1 cellular context compared by ENCODE assay signal in genomic region chr19:48639483-48640375, GRCh38.
TF ChIP-seq lines count a peak whose summit lies in the region.

No MANE protein-coding gene starts in this region.

TF ChIP-seq in WTC11, 78 proteins besides CTCF, POLR2A, EP300 and RAD21 (continued from another document):
- TF ChIP-seq EMX1 (CRISPR knock-in tag; IDR thresholded peaks at IDR 0.05) = no peak
- no peak for TF ChIP-seq ZNF425 (CRISPR knock-in tag; conservative IDR thresholded peaks at IDR 0.05)
- TF ChIP-seq SOX15 (CRISPR knock-in tag; IDR thresholded peaks at IDR 0.05) = no peak
- TF ChIP-seq, protein P1, sequence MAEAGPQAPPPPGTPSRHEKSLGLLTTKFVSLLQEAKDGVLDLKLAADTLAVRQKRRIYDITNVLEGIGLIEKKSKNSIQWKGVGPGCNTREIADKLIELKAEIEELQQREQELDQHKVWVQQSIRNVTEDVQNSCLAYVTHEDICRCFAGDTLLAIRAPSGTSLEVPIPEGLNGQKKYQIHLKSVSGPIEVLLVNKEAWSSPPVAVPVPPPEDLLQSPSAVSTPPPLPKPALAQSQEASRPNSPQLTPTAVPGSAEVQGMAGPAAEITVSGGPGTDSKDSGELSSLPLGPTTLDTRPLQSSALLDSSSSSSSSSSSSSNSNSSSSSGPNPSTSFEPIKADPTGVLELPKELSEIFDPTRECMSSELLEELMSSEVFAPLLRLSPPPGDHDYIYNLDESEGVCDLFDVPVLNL (CRISPR knock-in tag; IDR thresholded peaks at IDR 0.05; ENCODE audit: borderline replicate concordance, low read depth) = no peak
- TF ChIP-seq ZNF532 (CRISPR knock-in tag; IDR thresholded peaks at IDR 0.05; ENCODE audit: borderline replicate concordance) = no peak
- TF ChIP-seq ATF1 (CRISPR knock-in tag; IDR thresholded peaks at IDR 0.05) = no peak
- TF ChIP-seq USF2 (CRISPR knock-in tag; IDR thresholded peaks at IDR 0.05) = no peak
- TF ChIP-seq, protein P2, sequence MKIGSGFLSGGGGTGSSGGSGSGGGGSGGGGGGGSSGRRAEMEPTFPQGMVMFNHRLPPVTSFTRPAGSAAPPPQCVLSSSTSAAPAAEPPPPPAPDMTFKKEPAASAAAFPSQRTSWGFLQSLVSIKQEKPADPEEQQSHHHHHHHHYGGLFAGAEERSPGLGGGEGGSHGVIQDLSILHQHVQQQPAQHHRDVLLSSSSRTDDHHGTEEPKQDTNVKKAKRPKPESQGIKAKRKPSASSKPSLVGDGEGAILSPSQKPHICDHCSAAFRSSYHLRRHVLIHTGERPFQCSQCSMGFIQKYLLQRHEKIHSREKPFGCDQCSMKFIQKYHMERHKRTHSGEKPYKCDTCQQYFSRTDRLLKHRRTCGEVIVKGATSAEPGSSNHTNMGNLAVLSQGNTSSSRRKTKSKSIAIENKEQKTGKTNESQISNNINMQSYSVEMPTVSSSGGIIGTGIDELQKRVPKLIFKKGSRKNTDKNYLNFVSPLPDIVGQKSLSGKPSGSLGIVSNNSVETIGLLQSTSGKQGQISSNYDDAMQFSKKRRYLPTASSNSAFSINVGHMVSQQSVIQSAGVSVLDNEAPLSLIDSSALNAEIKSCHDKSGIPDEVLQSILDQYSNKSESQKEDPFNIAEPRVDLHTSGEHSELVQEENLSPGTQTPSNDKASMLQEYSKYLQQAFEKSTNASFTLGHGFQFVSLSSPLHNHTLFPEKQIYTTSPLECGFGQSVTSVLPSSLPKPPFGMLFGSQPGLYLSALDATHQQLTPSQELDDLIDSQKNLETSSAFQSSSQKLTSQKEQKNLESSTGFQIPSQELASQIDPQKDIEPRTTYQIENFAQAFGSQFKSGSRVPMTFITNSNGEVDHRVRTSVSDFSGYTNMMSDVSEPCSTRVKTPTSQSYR (CRISPR knock-in tag; IDR thresholded peaks at IDR 0.05) = no peak
- no peak for TF ChIP-seq ZNF219 (CRISPR knock-in tag; IDR thresholded peaks at IDR 0.05; ENCODE audit: borderline replicate concordance)
- no peak for TF ChIP-seq HMGA2 (CRISPR knock-in tag; IDR thresholded peaks at IDR 0.05)
- TF ChIP-seq, protein P3, sequence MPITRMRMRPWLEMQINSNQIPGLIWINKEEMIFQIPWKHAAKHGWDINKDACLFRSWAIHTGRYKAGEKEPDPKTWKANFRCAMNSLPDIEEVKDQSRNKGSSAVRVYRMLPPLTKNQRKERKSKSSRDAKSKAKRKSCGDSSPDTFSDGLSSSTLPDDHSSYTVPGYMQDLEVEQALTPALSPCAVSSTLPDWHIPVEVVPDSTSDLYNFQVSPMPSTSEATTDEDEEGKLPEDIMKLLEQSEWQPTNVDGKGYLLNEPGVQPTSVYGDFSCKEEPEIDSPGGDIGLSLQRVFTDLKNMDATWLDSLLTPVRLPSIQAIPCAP (CRISPR knock-in tag; IDR thresholded peaks at IDR 0.05) = no peak
- TF ChIP-seq, protein P4, sequence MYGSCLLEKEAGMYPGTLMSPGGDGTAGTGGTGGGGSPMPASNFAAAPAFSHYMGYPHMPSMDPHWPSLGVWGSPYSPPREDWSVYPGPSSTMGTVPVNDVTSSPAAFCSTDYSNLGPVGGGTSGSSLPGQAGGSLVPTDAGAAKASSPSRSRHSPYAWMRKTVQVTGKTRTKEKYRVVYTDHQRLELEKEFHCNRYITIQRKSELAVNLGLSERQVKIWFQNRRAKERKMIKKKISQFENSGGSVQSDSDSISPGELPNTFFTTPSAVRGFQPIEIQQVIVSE (CRISPR knock-in tag; IDR thresholded peaks at IDR 0.05; ENCODE audit: borderline replicate concordance) = no peak
- TF ChIP-seq OVOL2 (CRISPR knock-in tag; IDR thresholded peaks at IDR 0.05; ENCODE audit: borderline replicate concordance) = no peak
- no peak for TF ChIP-seq KAT7 (CRISPR knock-in tag; IDR thresholded peaks at IDR 0.05; ENCODE audit: borderline replicate concordance)
- TF ChIP-seq SMAD4 (CRISPR knock-in tag; IDR thresholded peaks at IDR 0.05) = no peak
- TF ChIP-seq TP53 (CRISPR knock-in tag; IDR thresholded peaks at IDR 0.05) = no peak
